15 cellular contexts compared by ENCODE assay signal in the genomic region with DNA sequence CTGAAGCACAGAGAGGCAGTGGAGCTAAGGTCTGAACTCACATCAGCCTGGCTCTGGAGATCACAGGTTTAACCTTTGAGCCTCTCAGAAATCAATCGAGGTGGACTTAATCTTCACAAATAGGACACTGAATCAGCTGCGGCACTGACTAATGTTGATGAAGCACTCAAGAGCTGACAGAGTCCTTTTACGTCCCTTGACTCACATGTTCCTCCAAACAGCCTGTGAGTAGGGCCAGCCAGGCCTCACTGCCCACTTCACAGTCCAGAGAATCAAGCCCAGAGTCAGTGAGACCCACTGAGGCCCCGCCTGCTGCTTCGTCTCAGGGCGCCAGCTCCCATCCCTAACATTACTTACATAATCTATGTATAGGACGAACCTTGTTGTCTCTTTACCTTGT.
DNase-seq lines count a peak whose midpoint lies in the region; ATAC-seq and TF ChIP-seq lines count a peak whose summit lies in the region.
"Had no signal": no experiment of that assay in that cellular context is flagged by ENCODE, and none has a peak within 500 bp of the region (broad histone marks: within the 10 kb centered on the region; RNA-seq: fewer than 3 reads in every experiment).

No MANE protein-coding gene starts in this region.

- H3K4me1 Mint-ChIP-seq in CD8-positive, alpha-beta T cell (ENCODE audit: low read depth): no peaks in the 10 kb centered on the region
- H3K4me1 Mint-ChIP-seq: activated CD4-positive, alpha-beta T cell treated with anti-CD3 and anti-CD28 coated beads, Interleukin-2, amount 10 ng/mL, durations not matched to agents 7 days and 5 days; natural killer cell had no signal

- TF ChIP-seq CTCF in Peyer's patch (IDR thresholded peaks at IDR 0.05) (peak in 1 of 6 experiments; percentile 17), fibroblast of villous mesenchyme (IDR thresholded peaks at IDR 0.05; ENCODE audit: insufficient read depth, low read depth, low read length) (no peak), gastroesophageal sphincter (IDR thresholded peaks at IDR 0.05) (no peak)
- TF ChIP-seq CTCF in CD8-positive, alpha-beta T cell (IDR thresholded peaks at IDR 0.05): no peak

- no peak overlapping the region for H3K27ac Mint-ChIP-seq in CD8-positive, alpha-beta T cell
- H3K27ac Mint-ChIP-seq: activated CD4-positive, alpha-beta T cell treated with anti-CD3 and anti-CD28 coated beads, Interleukin-2, amount 10 ng/mL, durations not matched to agents 7 days and 5 days; activated T-cell treated with anti-CD3 and anti-CD28 coated beads, Interleukin-2, amount 50 U/mL, for 72 hours; natural killer cell had no signal

- WGBS in trophoblast cell (ENCODE audit: extremely low coverage, insufficient coverage, insufficient read length): no CpG with 5 or more reads among the region's 7 CpGs
- 87% methylated on average over 5 to 7 of the region's 7 CpGs for WGBS in gastroesophageal sphincter (ENCODE audit: low coverage in 1 of 2), 2 donors

- H3K79me2 ChIP-seq in ACC112 (ENCODE audit: control insufficient read depth, insufficient read depth, low read length, unreplicated experiment) (peaks cover 29% of the 10 kb centered on the region), trophoblast cell (ENCODE audit: control insufficient read depth, insufficient read depth, low read length, poor library complexity) (peaks cover 19% of the 10 kb centered on the region)

- H2BK12ac ChIP-seq in trophoblast cell (ENCODE audit: low read length): peak overlapping the region; percentile 68

- H3K36me3 ChIP-seq in ACC112 (ENCODE audit: insufficient read depth, low read length) (peaks cover 20% of the 10 kb centered on the region), Peyer's patch (peaks cover 0 to 8% (median 0%) of the 10 kb centered on the region in 3 donors), trophoblast cell (ENCODE audit: control insufficient read depth in 1 of 2, insufficient read depth in 2 of 2, low read length in 2 of 2) (peaks cover 46 to 51% of the 10 kb centered on the region in 2 experiments), gastroesophageal sphincter (no peaks in the 10 kb centered on the region)
- no peaks in the 10 kb centered on the region for H3K36me3 ChIP-seq in CD8-positive, alpha-beta T cell (ENCODE audit: insufficient read depth, low read length)

- no peak overlapping the region for H3K23ac ChIP-seq in trophoblast cell (ENCODE audit: low read length)

- H3K27me3 Mint-ChIP-seq in CD8-positive, alpha-beta T cell (ENCODE audit: low read depth): peaks cover 2% of the 10 kb centered on the region
- H3K27me3 Mint-ChIP-seq: activated CD4-positive, alpha-beta T cell treated with anti-CD3 and anti-CD28 coated beads, Interleukin-2, amount 10 ng/mL, durations not matched to agents 7 days and 5 days had no signal

- H3K9ac ChIP-seq in trophoblast cell (ENCODE audit: low read length): no peak overlapping the region

- no peaks in the 10 kb centered on the region for H3K9me3 Mint-ChIP-seq in CD8-positive, alpha-beta T cell
- H3K9me3 Mint-ChIP-seq: activated CD4-positive, alpha-beta T cell treated with anti-CD3 and anti-CD28 coated beads, Interleukin-2, amount 10 ng/mL, durations not matched to agents 7 days and 5 days; activated T-cell treated with anti-CD3 and anti-CD28 coated beads, Interleukin-2, amount 50 U/mL, for 72 hours; natural killer cell had no signal

- peak overlapping the region; percentile 11 for H3K14ac ChIP-seq in trophoblast cell (ENCODE audit: low read length)

- H2AK5ac ChIP-seq in trophoblast cell (ENCODE audit: low read length): no peak overlapping the region

- peak overlapping the region; percentile 41 for H3K4ac ChIP-seq in trophoblast cell (ENCODE audit: low read depth, low read length)

- H4K91ac ChIP-seq in trophoblast cell (ENCODE audit: low read depth, low read length): peak overlapping the region; percentile 58

- no peak overlapping the region for H2AFZ ChIP-seq in ACC112 (ENCODE audit: low read length, unreplicated experiment)
- peak overlapping the region; percentile 25 for H2AFZ ChIP-seq in trophoblast cell (ENCODE audit: insufficient read depth, low read length, poor library complexity)

- CTCF ChIA-PET in CD8-positive, alpha-beta T cell (lab: Charles Lee): no interaction called here

- H3K4me3 ChIP-seq in ACC112 (ENCODE audit: low read depth, low read length) (no peak overlapping the region), Peyer's patch (no peak overlapping the region), fibroblast of villous mesenchyme (ENCODE audit: low read depth, low read length) (no peak overlapping the region), trophoblast cell (ENCODE audit: low read depth, low read length) (no peak overlapping the region), gastroesophageal sphincter (no peak overlapping the region)
- H3K4me3 ChIP-seq in CD8-positive, alpha-beta T cell (ENCODE audit: low read depth, low read length): no peak overlapping the region

- no peaks in the 10 kb centered on the region for H3K9me3 ChIP-seq in Peyer's patch
- no peaks in the 10 kb centered on the region for H3K9me3 ChIP-seq in trophoblast cell (ENCODE audit: insufficient read depth, low read depth, low read length)
- no peaks in the 10 kb centered on the region for H3K9me3 ChIP-seq in gastroesophageal sphincter
- no peaks in the 10 kb centered on the region for H3K9me3 ChIP-seq in CD8-positive, alpha-beta T cell (ENCODE audit: low read length)

- intact Hi-C loops in CD8-positive, alpha-beta T cell (cut with DNase I, micrococcal nuclease): no loop called here

- H4K8ac ChIP-seq in trophoblast cell (ENCODE audit: low read depth, low read length): no peak overlapping the region

- H2BK120ac ChIP-seq in trophoblast cell (ENCODE audit: insufficient read depth, low read length, poor library complexity): no peak overlapping the region

- H3K27me3 ChIP-seq in ACC112 (ENCODE audit: insufficient read depth, low read length) (no peaks in the 10 kb centered on the region), Peyer's patch (no peaks in the 10 kb centered on the region), trophoblast cell (ENCODE audit: insufficient read depth, low read length) (no peaks in the 10 kb centered on the region), gastroesophageal sphincter (no peaks in the 10 kb centered on the region)
- H3K27me3 ChIP-seq in CD8-positive, alpha-beta T cell (ENCODE audit: insufficient read depth, low read length): no peaks in the 10 kb centered on the region

- no peak for TF ChIP-seq EP300 in gastroesophageal sphincter (IDR thresholded peaks at IDR 0.05)

- ATAC-seq in HG03159 (IDR thresholded peaks at IDR 0.05; ENCODE audit: unreplicated experiment): no peak
- no peak for ATAC-seq in gastroesophageal sphincter
- ATAC-seq in HG03039 (IDR thresholded peaks at IDR 0.05; ENCODE audit: unreplicated experiment): no peak
- ATAC-seq in CD8-positive, alpha-beta T cell: no peak
- ATAC-seq: activated T-cell treated with anti-CD3 and anti-CD28 coated beads, Interleukin-2, amount 50 U/mL, for 72 hours; natural killer cell had no signal

- DNase-seq in Peyer's patch (peak in 2 of 3 donors; percentile 51 to 75), fibroblast of villous mesenchyme (ENCODE audit: low read depth) (peak; percentile 75), trophoblast cell (no peak)
- no peak for DNase-seq in CD8-positive, alpha-beta T cell
- DNase-seq: activated CD4-positive, alpha-beta T cell treated with anti-CD3 and anti-CD28 coated beads, Interleukin-2, amount 10 ng/mL, durations not matched to agents 7 days and 5 days; activated T-cell treated with anti-CD3 and anti-CD28 coated beads, Interleukin-2, amount 50 U/mL, for 72 hours; left cardiac atrium; natural killer cell; NCI-H1436 treated with DMSO at 0.1 percent for 48 hours; NCI-H524 treated with DMSO at 0.1 percent for 48 hours; T-helper 2 cell had no signal

- peaks cover 36% of the 10 kb centered on the region for H3K79me1 ChIP-seq in trophoblast cell (ENCODE audit: low read length)

- H3K36me3 Mint-ChIP-seq in CD8-positive, alpha-beta T cell: no peaks in the 10 kb centered on the region
- H3K36me3 Mint-ChIP-seq: natural killer cell had no signal

- H3K4me2 ChIP-seq in trophoblast cell (ENCODE audit: low read length): no peak overlapping the region

- H2BK5ac ChIP-seq in trophoblast cell (ENCODE audit: low read depth, low read length, poor library complexity): peak overlapping the region; percentile 24

- no peak overlapping the region for H4K12ac ChIP-seq in trophoblast cell (ENCODE audit: low read depth, low read length)

- TF ChIP-seq POLR2A in Peyer's patch (IDR thresholded peaks at IDR 0.05) (no peak), gastroesophageal sphincter (IDR thresholded peaks at IDR 0.05) (no peak)

- no peak overlapping the region for H3K4me3 Mint-ChIP-seq in CD8-positive, alpha-beta T cell
- H3K4me3 Mint-ChIP-seq: activated CD4-positive, alpha-beta T cell treated with anti-CD3 and anti-CD28 coated beads, Interleukin-2, amount 10 ng/mL, durations not matched to agents 7 days and 5 days; activated T-cell treated with anti-CD3 and anti-CD28 coated beads, Interleukin-2, amount 50 U/mL, for 72 hours; natural killer cell had no signal

- peak overlapping the region; percentile 49 for H3K18ac ChIP-seq in trophoblast cell (ENCODE audit: low read length)

- peak overlapping the region; percentile 47; the same call in 1 of the 2 replicates for H3K27ac ChIP-seq in ACC112 (ENCODE audit: low read depth, low read length)
- H3K27ac ChIP-seq in Peyer's patch: peak overlapping the region in 2 of 4 donors; percentile 16 to 61
- H3K27ac ChIP-seq in trophoblast cell (ENCODE audit: low read depth, low read length): no peak overlapping the region
- no peak overlapping the region for H3K27ac ChIP-seq in gastroesophageal sphincter
- H3K27ac ChIP-seq in CD8-positive, alpha-beta T cell (ENCODE audit: low read depth, low read length): no peak overlapping the region

- POLR2A ChIA-PET in CD8-positive, alpha-beta T cell (lab: Charles Lee): no interaction called here

- peaks cover 37% of the 10 kb centered on the region for H3K4me1 ChIP-seq in ACC112 (ENCODE audit: control insufficient read depth, insufficient read depth, low read length, unreplicated experiment)
- H3K4me1 ChIP-seq in Peyer's patch: peaks cover 0 to 34% (median 0%) of the 10 kb centered on the region in 4 donors
- H3K4me1 ChIP-seq in trophoblast cell (ENCODE audit: control insufficient read depth in 1 of 2, insufficient read depth in 2 of 2, low read length in 2 of 2): peaks cover 42 to 46% of the 10 kb centered on the region in 2 experiments
- H3K4me1 ChIP-seq in gastroesophageal sphincter: peaks cover 2 to 68% (median 18%) of the 10 kb centered on the region in 3 donors
- H3K4me1 ChIP-seq in CD8-positive, alpha-beta T cell (ENCODE audit: insufficient read depth, low read length): no peaks in the 10 kb centered on the region

Comparison
In these comparisons a context has a peak if more than half of its experiments do, and no peak if none do; other contexts are left out.
1. DNase-seq: peak in Peyer's patch (2 of 3) and fibroblast of villous mesenchyme (single experiment); none in trophoblast cell (0 of 2) and CD8-positive, alpha-beta T cell (0 of 7).